9 cellular contexts compared by ENCODE assay signal in genomic region chr5:111742595-111742994, GRCh38. TPM values are rescaled to one million over a fixed set of nuclear protein-coding genes. Genes with fewer than 3 reads are reported as not detected.
DNase-seq lines count a peak whose midpoint lies in the region; ATAC-seq and TF ChIP-seq lines count a peak whose summit lies in the region.
"Had no signal": no experiment of that assay in that cellular context is flagged by ENCODE, and none has a peak within 500 bp of the region (broad histone marks: within the 10 kb centered on the region; RNA-seq: fewer than 3 reads in every experiment).

No MANE protein-coding gene starts in this region.

- H3K27me3 Mint-ChIP-seq in activated CD8-positive, alpha-beta T cell treated with anti-CD3 and anti-CD28 coated beads for 36 hours, result no peaks in the 10 kb centered on the region

- peaks cover 3% of the 10 kb centered on the region for H3K36me3 Mint-ChIP-seq in activated CD8-positive, alpha-beta T cell treated with anti-CD3 and anti-CD28 coated beads for 36 hours (ENCODE audit: low read depth)

- peak overlapping the region; percentile 20 for H3K4me3 Mint-ChIP-seq in activated CD8-positive, alpha-beta T cell treated with anti-CD3 and anti-CD28 coated beads for 36 hours

- peaks cover 59% of the 10 kb centered on the region for H3K79me2 ChIP-seq in hepatocyte

- no peaks in the 10 kb centered on the region for H3K36me3 ChIP-seq in hepatocyte (replicated peaks; ENCODE audit: insufficient read depth, low read depth)

- peak; percentile 34 for ATAC-seq in activated CD8-positive, alpha-beta T cell treated with anti-CD3 and anti-CD28 coated beads for 36 hours
- ATAC-seq in GM18858 (IDR thresholded peaks at IDR 0.05; ENCODE audit: unreplicated experiment), result no peak

- TF ChIP-seq CTCF in activated CD8-positive, alpha-beta T cell treated with anti-CD3 and anti-CD28 coated beads for 36 hours (IDR thresholded peaks at IDR 0.05), result no peak
- TF ChIP-seq CTCF in hepatocyte (IDR thresholded peaks at IDR 0.05; ENCODE audit: poor library complexity) (no peak), GM10248 (IDR thresholded peaks at IDR 0.05; ENCODE audit: control extremely low read depth, extremely low read depth, low read depth, missing control alignments) (no peak)

- H3K27ac Mint-ChIP-seq in activated CD8-positive, alpha-beta T cell treated with anti-CD3 and anti-CD28 coated beads for 36 hours, result no peak overlapping the region

- DNase-seq in NCI-H2107 (lab: John Stamatoyannopoulos, UW), result peak; percentile 2
- no peak for DNase-seq in NCI-H2107 treated with DMSO at 0.1 percent for 48 hours (lab: John Stamatoyannopoulos, UW; ENCODE audit: unreplicated experiment)
- no peak for DNase-seq in activated CD8-positive, alpha-beta T cell treated with anti-CD3 and anti-CD28 coated beads for 36 hours
- DNase-seq in hepatocyte (ENCODE audit: low spot score), result peak; percentile 33
- peak; percentile 57 for DNase-seq in stromal cell of bone marrow (ENCODE audit: low read depth)
- DNase-seq in RKO (ENCODE audit: low spot score), result no peak
- no peak for DNase-seq in GM10248 (ENCODE audit: extremely low spot score)

- CTCF ChIA-PET in activated CD8-positive, alpha-beta T cell treated with anti-CD3 and anti-CD28 coated beads for 36 hours (lab: Charles Lee), result interaction anchor here (1.0 to 1.3 kb wide), 2 partner anchors 8 to 192 kb away, joined by 3 to 4 read pairs; no protein-coding TSS in a partner anchor
- CTCF ChIA-PET in GM10248 (lab: Yijun Ruan, JAX), result interaction anchor here (2.0 kb wide), 1 partner anchor 12 kb away, joined by 6 read pairs; no protein-coding TSS in a partner anchor

- H3K9me3 ChIP-seq in hepatocyte (ENCODE audit: low read depth), result no peaks in the 10 kb centered on the region

- H3K4me2 ChIP-seq in hepatocyte, result peak overlapping the region; percentile 61

- peaks cover 50% of the 10 kb centered on the region for H3K4me1 ChIP-seq in hepatocyte (ENCODE audit: insufficient read depth)

- H4K20me1 ChIP-seq in hepatocyte (ENCODE audit: insufficient read depth, poor library complexity, severe bottlenecking), result no peaks in the 10 kb centered on the region

- H2AFZ ChIP-seq in hepatocyte, result no peak overlapping the region

- H3K27me3 ChIP-seq in hepatocyte, result no peaks in the 10 kb centered on the region

- no peak overlapping the region for H3K4me3 ChIP-seq in hepatocyte

- POLR2A ChIA-PET in activated CD8-positive, alpha-beta T cell treated with anti-CD3 and anti-CD28 coated beads for 36 hours (lab: Charles Lee), result interaction anchor here (0.6 kb wide), 1 partner anchor 15 kb away, joined by 3 read pairs; no protein-coding TSS in a partner anchor
- POLR2A ChIA-PET in GM10248 (lab: Yijun Ruan, JAX), result interaction anchor here (0.5 kb wide), 1 partner anchor 236 kb away, joined by 5 read pairs; no protein-coding TSS in a partner anchor

- no peaks in the 10 kb centered on the region for H3K9me3 Mint-ChIP-seq in activated CD8-positive, alpha-beta T cell treated with anti-CD3 and anti-CD28 coated beads for 36 hours

- 29% methylated on average over 8 of the region's 8 CpGs for WGBS in hepatocyte (ENCODE audit: low lambda C conversion rate, missing lambda C conversion rate)

- peaks cover 27% of the 10 kb centered on the region for H3K4me1 Mint-ChIP-seq in activated CD8-positive, alpha-beta T cell treated with anti-CD3 and anti-CD28 coated beads for 36 hours (ENCODE audit: low read depth)

- peak overlapping the region; percentile 78 for H3K27ac ChIP-seq in hepatocyte
- H3K27ac ChIP-seq: C4-2B had no signal

- H3K9me2 ChIP-seq in hepatocyte (replicated peaks; ENCODE audit: insufficient read depth), result no peaks in the 10 kb centered on the region

- intact Hi-C loops in activated CD8-positive, alpha-beta T cell treated with anti-CD3 and anti-CD28 coated beads for 36 hours (cut with micrococcal nuclease), result no loop called here

RNA-seq across cellular contexts. Expression of gene NREP, which starts 14.4 kb away (rescaled TPM):
- total RNA-seq in activated CD8-positive, alpha-beta T cell treated with anti-CD3 and anti-CD28 coated beads for 36 hours, result 10 to 100 TPM; 21.7 to 22.6 TPM
- 263 and 294 TPM in 2 replicates for total RNA-seq in hepatocyte
- 148 and 177 TPM in 2 replicates for polyA plus RNA-seq in hepatocyte

Comparison
In these comparisons a context has a peak if more than half of its experiments do, and no peak if none do; other contexts are left out.
1. DNase-seq: peak in NCI-H2107 (single experiment), hepatocyte (single experiment) and stromal cell of bone marrow (single experiment); none in NCI-H2107 treated with DMSO at 0.1 percent for 48 hours (single experiment), activated CD8-positive, alpha-beta T cell treated with anti-CD3 and anti-CD28 coated beads for 36 hours (single experiment), RKO (single experiment) and GM10248 (single experiment).
2. RNA of gene NREP, which starts 14.4 kb away (total RNA-seq): 263 to 294 TPM in hepatocyte; 21.7 to 22.6 TPM in activated CD8-positive, alpha-beta T cell treated with anti-CD3 and anti-CD28 coated beads for 36 hours; every median in the first group is over 10 times any median in the second.